In the genomic region with DNA sequence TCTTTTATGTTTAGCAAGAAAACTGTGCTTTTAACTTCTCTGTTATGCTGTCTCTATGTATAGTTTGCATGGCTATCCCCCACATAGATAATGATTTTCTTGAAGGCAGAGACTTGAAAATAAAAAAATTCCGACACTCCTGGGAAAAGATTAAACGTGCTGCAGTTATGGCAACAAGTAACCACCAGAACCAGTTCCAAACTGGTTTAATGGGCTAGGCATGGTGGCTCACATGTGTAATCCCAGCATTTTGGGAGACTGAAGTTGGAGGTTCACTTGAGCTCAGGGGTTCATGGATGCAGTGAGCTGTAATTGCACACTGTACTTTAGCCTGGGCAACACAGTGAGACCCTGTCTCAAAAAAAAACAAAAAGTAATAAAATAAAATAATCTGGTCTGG, we compare ENCODE assay signal across 26 cellular contexts.
"Had no signal": no experiment of that assay in that cellular context is flagged by ENCODE, and none has a peak within 500 bp of the region (broad histone marks: within the 10 kb centered on the region; RNA-seq: fewer than 3 reads in every experiment).

No MANE protein-coding gene starts in this region.

- H3K4me1 Mint-ChIP-seq: immature natural killer cell; memory B cell; naive thymus-derived CD4-positive, alpha-beta T cell had no signal

- H3K9me3 ChIP-seq: ovary, tibial nerve, uterus had no signal

- H3K27me3 Mint-ChIP-seq: progenitor cell of endocrine pancreas, type B pancreatic cell had no signal

- DNase-seq: hypothalamus; immature natural killer cell; kidney; left colon; left lung; midbrain; mucosa of descending colon; naive thymus-derived CD4-positive, alpha-beta T cell; ovary; retina; right cardiac atrium; stimulated activated CD4-positive, alpha-beta T cell treated with anti-CD3 and anti-CD28 coated beads, Interleukin-12 subunit alpha, Interleukin-12 subunit beta, amount 100 ng/mL, for 4 hours; stimulated activated CD4-positive, alpha-beta T cell treated with anti-CD3 and anti-CD28 coated beads, Interleukin-15, amount 100 ng/mL, for 24 hours; stimulated activated CD4-positive, alpha-beta T cell treated with anti-CD3 and anti-CD28 coated beads, Interleukin-2, amount 100 ng/mL, for 24 hours; stimulated activated CD4-positive, alpha-beta T cell treated with anti-CD3 and anti-CD28 coated beads, Interleukin-4, amount 100 ng/mL, for 1 hour; stimulated activated naive CD4-positive, alpha-beta T cell; uterus had no signal

- H3K36me3 Mint-ChIP-seq: immature natural killer cell; memory B cell; naive thymus-derived CD4-positive, alpha-beta T cell; natural killer cell treated with Interleukin-12 subunit alpha and Interleukin-12 subunit beta and Interleukin-15 and Interleukin-18, amount 100 ng/mL, for 72 hours; type B pancreatic cell had no signal

- ATAC-seq: left colon; left lung; mucosa of descending colon; naive thymus-derived CD4-positive, alpha-beta T cell; natural killer cell treated with Interleukin-12 subunit alpha and Interleukin-12 subunit beta and Interleukin-15 and Interleukin-18, amount 100 ng/mL, for 72 hours; right cardiac atrium; sciatic nerve had no signal

- H3K27ac ChIP-seq: left lung, ovary, skin epidermis, tibial nerve, uterus had no signal

- H3K27ac Mint-ChIP-seq: immature natural killer cell; memory B cell; naive thymus-derived CD4-positive, alpha-beta T cell; natural killer cell treated with Interleukin-12 subunit alpha and Interleukin-12 subunit beta and Interleukin-15 and Interleukin-18, amount 100 ng/mL, for 72 hours; progenitor cell of endocrine pancreas; stimulated activated naive CD8-positive, alpha-beta T cell treated with anti-CD3 and anti-CD28 coated beads, Interleukin-15, Interleukin-2, amounts not matched to agents 100 ng/mL and 50 ng/mL, for 24 hours; type B pancreatic cell had no signal

- H3K4me3 Mint-ChIP-seq: immature natural killer cell; memory B cell; naive thymus-derived CD4-positive, alpha-beta T cell; natural killer cell treated with Interleukin-12 subunit alpha and Interleukin-12 subunit beta and Interleukin-15 and Interleukin-18, amount 100 ng/mL, for 72 hours; stimulated activated naive CD8-positive, alpha-beta T cell treated with anti-CD3 and anti-CD28 coated beads, Interleukin-15, Interleukin-2, amounts not matched to agents 100 ng/mL and 50 ng/mL, for 24 hours; type B pancreatic cell had no signal

- H3K4me3 ChIP-seq: left lung, lung, mucosa of descending colon, ovary, skin epidermis, tibial nerve, uterus had no signal
